ENCODE assay signal across 1 cellular context in the genomic region with DNA sequence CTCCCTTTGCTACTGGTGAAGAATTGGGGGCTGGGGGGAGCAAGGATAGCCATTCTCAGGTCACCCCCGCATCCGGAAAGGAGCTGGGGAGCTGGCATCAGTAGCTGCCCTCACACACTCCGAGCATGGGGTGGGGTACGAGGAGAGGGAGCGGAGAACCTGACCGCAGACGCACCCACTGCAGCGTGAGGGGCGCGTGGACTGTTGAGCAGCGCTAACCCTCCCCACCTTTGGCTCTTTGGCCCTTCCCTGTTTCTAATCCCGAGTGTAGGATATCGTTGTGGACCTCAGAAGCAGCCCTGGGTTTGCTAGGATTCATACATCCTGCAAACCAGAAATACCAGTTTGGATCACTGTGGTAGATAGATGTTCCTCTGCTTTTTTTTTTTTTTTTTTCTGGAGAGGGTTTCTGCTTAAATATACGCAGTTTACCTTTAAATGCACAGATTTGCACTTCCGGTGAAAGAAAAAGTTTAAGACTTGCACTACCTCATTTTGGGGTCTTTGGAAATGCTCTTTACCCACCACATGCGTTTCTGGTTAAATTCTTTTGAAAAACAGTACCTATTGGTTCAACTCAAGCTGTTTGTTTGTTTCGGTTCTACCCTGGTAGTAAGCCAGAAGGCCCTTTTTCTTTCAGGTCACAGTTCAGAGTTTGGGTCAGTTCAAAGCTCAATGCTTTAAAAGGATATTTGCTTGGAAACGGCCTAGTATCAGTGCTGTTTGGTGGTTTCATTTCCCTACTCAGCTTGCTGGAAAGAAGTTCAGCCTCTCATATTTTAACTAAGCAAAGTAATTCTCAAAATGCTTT.
TF ChIP-seq lines count a peak whose summit lies in the region.

No MANE protein-coding gene starts in this region.

TF ChIP-seq in HepG2, 621 proteins besides CTCF, POLR2A, EP300 and RAD21 (continued from another document):
- TF ChIP-seq, protein P1, sequence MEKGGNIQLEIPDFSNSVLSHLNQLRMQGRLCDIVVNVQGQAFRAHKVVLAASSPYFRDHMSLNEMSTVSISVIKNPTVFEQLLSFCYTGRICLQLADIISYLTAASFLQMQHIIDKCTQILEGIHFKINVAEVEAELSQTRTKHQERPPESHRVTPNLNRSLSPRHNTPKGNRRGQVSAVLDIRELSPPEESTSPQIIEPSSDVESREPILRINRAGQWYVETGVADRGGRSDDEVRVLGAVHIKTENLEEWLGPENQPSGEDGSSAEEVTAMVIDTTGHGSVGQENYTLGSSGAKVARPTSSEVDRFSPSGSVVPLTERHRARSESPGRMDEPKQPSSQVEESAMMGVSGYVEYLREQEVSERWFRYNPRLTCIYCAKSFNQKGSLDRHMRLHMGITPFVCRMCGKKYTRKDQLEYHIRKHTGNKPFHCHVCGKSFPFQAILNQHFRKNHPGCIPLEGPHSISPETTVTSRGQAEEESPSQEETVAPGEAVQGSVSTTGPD (CRISPR knock-in tag; IDR thresholded peaks at IDR 0.05), result peak; percentile 48; the same call in 1 of the 2 replicates
- TF ChIP-seq ZNF362 (CRISPR knock-in tag; IDR thresholded peaks at IDR 0.05; ENCODE audit: borderline replicate concordance) (0 out of 2 replicates have a peak, but pooled peaks have one; percentile 15), ATRX (CRISPR knock-in tag; IDR thresholded peaks at IDR 0.05; ENCODE audit: borderline replicate concordance) (no peak), ZSCAN31 (CRISPR knock-in tag; IDR thresholded peaks at IDR 0.05; ENCODE audit: low read depth) (0 out of 2 replicates have a peak, but pooled peaks have one; percentile 18), JUND (CRISPR knock-in tag; IDR thresholded peaks at IDR 0.05) (0 out of 2 replicates have a peak, but pooled peaks have one; percentile 20), NPAS2 (CRISPR knock-in tag; IDR thresholded peaks at IDR 0.05; ENCODE audit: borderline replicate concordance) (no peak), ZNF124 (CRISPR knock-in tag; IDR thresholded peaks at IDR 0.05) (no peak), GATAD1 (CRISPR knock-in tag; IDR thresholded peaks at IDR 0.05) (no peak), CSRNP1 (CRISPR knock-in tag; IDR thresholded peaks at IDR 0.05) (no peak), NR2F1 (CRISPR knock-in tag; IDR thresholded peaks at IDR 0.05) (peak in 1 of 2 experiments; percentile 21; a peak in 1 of 4 replicates), ZBTB34 (CRISPR knock-in tag; IDR thresholded peaks at IDR 0.05) (no peak)
